In the genomic region with DNA sequence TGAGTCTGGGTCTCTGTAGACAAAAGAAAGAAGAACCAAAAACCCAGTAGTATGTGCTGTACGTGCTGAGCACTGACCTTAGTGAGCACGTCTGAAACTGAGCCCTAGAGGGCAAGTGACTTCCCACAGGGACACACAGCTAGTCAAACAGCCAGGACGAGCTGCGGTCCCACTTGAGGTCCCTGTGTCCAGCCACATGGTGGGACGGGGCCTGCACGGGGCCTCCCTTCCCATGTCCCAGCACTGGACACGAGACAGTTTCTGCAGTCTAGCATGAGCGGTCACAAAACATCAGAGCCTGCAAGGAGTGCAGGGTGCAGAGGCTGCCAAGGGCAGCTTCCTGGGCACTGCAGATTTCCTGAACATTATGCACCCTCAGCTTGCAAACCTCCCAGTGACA, we compare ENCODE assay signal across 20 cellular contexts.
"Had no signal": no experiment of that assay in that cellular context is flagged by ENCODE, and none has a peak within 500 bp of the region (broad histone marks: within the 10 kb centered on the region; RNA-seq: fewer than 3 reads in every experiment).

No MANE protein-coding gene starts in this region.

- DNase-seq: activated CD4-positive, alpha-beta T cell treated with anti-CD3 and anti-CD28 coated beads, Interleukin-2, amount 50 U/mL, for 48 hours; activated naive CD8-positive, alpha-beta T cell treated with anti-CD3 and anti-CD28 coated beads for 36 hours; amniotic stem cell; body of pancreas; dorsolateral prefrontal cortex; foreskin keratinocyte; hypothalamus; islet precursor cell; stimulated activated CD4-positive, alpha-beta T cell treated with anti-CD3 and anti-CD28 coated beads, Interleukin-15, amount 100 ng/mL, for 24 hours; stimulated activated CD4-positive, alpha-beta T cell treated with anti-CD3 and anti-CD28 coated beads, Interleukin-2, amount 100 ng/mL, for 48 hours; SW 1271; transverse colon; WERI-Rb-1 had no signal

- H2AFZ ChIP-seq: parathyroid adenoma had no signal

- H3K27me3 Mint-ChIP-seq: activated naive CD8-positive, alpha-beta T cell treated with anti-CD3 and anti-CD28 coated beads for 36 hours; stimulated activated naive CD8-positive, alpha-beta T cell treated with anti-CD3 and anti-CD28 coated beads, Interleukin-15, Interleukin-2, amounts not matched to agents 100 ng/mL and 50 ng/mL, for 24 hours had no signal

- ATAC-seq: body of pancreas, foreskin keratinocyte, left lobe of liver had no signal

- H3K4me3 Mint-ChIP-seq: activated naive CD8-positive, alpha-beta T cell treated with anti-CD3 and anti-CD28 coated beads for 36 hours; activated T-helper 1 cell treated with anti-CD3 and anti-CD28 coated beads, Interleukin-12 subunit alpha, Interleukin-12 subunit beta, Interleukin-2, Interleukin-4 antibody, amounts not matched to agents 30 ng/mL and 10 ng/mL and 1 ng/mL, durations not matched to agents 14 hours and 24 hours and 36 hours; stimulated activated naive CD8-positive, alpha-beta T cell treated with anti-CD3 and anti-CD28 coated beads, Interleukin-15, Interleukin-2, amounts not matched to agents 100 ng/mL and 50 ng/mL, for 24 hours had no signal

- FAIRE-seq: colon had no signal

- H3K9ac ChIP-seq: parathyroid adenoma had no signal

- H3K27ac Mint-ChIP-seq: activated naive CD8-positive, alpha-beta T cell treated with anti-CD3 and anti-CD28 coated beads for 36 hours; activated T-helper 1 cell treated with anti-CD3 and anti-CD28 coated beads, Interleukin-12 subunit alpha, Interleukin-12 subunit beta, Interleukin-2, Interleukin-4 antibody, amounts not matched to agents 30 ng/mL and 10 ng/mL and 1 ng/mL, durations not matched to agents 14 hours and 24 hours and 36 hours; stimulated activated naive CD8-positive, alpha-beta T cell treated with anti-CD3 and anti-CD28 coated beads, Interleukin-15, Interleukin-2, amounts not matched to agents 100 ng/mL and 50 ng/mL, for 24 hours had no signal

- H3K9me3 ChIP-seq: body of pancreas, transverse colon, vagina had no signal

- H3K27me3 ChIP-seq: body of pancreas, dorsolateral prefrontal cortex, foreskin keratinocyte, transverse colon, vagina had no signal

- H3K9me3 Mint-ChIP-seq: activated naive CD8-positive, alpha-beta T cell treated with anti-CD3 and anti-CD28 coated beads for 36 hours; activated T-helper 1 cell treated with anti-CD3 and anti-CD28 coated beads, Interleukin-12 subunit alpha, Interleukin-12 subunit beta, Interleukin-2, Interleukin-4 antibody, amounts not matched to agents 30 ng/mL and 10 ng/mL and 1 ng/mL, durations not matched to agents 14 hours and 24 hours and 36 hours; stimulated activated naive CD8-positive, alpha-beta T cell treated with anti-CD3 and anti-CD28 coated beads, Interleukin-15, Interleukin-2, amounts not matched to agents 100 ng/mL and 50 ng/mL, for 24 hours had no signal

- H3K4me3 ChIP-seq: body of pancreas, dorsolateral prefrontal cortex, skin epidermis, transverse colon, vagina had no signal

- H3K4me1 ChIP-seq: body of pancreas, parathyroid adenoma had no signal

- H3K27ac ChIP-seq: body of pancreas, foreskin keratinocyte, parathyroid adenoma, transverse colon, vagina, WERI-Rb-1 had no signal

- H3K36me3 ChIP-seq: transverse colon had no signal
